29 cellular contexts compared by ENCODE assay signal in genomic region chr9:76703270-76703669, GRCh38.
A peak's percentile ranks its signal among the peaks of the same experiment; 100 is the strongest.
DNase-seq lines count a peak whose midpoint lies in the region; ATAC-seq and TF ChIP-seq lines count a peak whose summit lies in the region.
"Had no signal": no experiment of that assay in that cellular context is flagged by ENCODE, and none has a peak within 500 bp of the region (broad histone marks: within the 10 kb centered on the region; RNA-seq: fewer than 3 reads in every experiment).

No MANE protein-coding gene starts in this region.

- H3K36me3 Mint-ChIP-seq in activated T-helper 1 cell treated with anti-CD3 and anti-CD28 coated beads, Interleukin-12 subunit alpha, Interleukin-12 subunit beta, Interleukin-2, Interleukin-4 antibody, amounts not matched to agents 30 ng/mL and 10 ng/mL and 1 ng/mL, durations not matched to agents 14 hours and 24 hours and 36 hours (ENCODE audit: low read depth) = no peaks in the 10 kb centered on the region
- H3K36me3 Mint-ChIP-seq: activated CD4-positive, alpha-beta memory T cell treated with anti-CD3 and anti-CD28 coated beads for 36 hours; naive thymus-derived CD4-positive, alpha-beta T cell; stimulated activated memory B cell treated with anti-CD40 and anti-IgM and Interleukin-4, amounts not matched to agents 10 μg/mL and 1 μg/mL and 100 μg/mL, for 72 hours; type B pancreatic cell had no signal

- H3K4me3 ChIP-seq in right atrium auricular region (no peak overlapping the region), upper lobe of right lung (peak overlapping the region; percentile 14)
- H3K4me3 ChIP-seq: gastrocnemius medialis, GM23248, psoas muscle had no signal

- no peak overlapping the region for H3K27ac ChIP-seq in right atrium auricular region
- H3K27ac ChIP-seq in upper lobe of right lung = peak overlapping the region; percentile 47
- H3K27ac ChIP-seq: brain microvascular endothelial cell, gastrocnemius medialis, GM23248, psoas muscle had no signal

- H3K27me3 ChIP-seq in right atrium auricular region = no peaks in the 10 kb centered on the region
- peaks cover 9% of the 10 kb centered on the region for H3K27me3 ChIP-seq in upper lobe of right lung

- no peaks in the 10 kb centered on the region for H3K9me3 ChIP-seq in right atrium auricular region
- H3K9me3 ChIP-seq in upper lobe of right lung = no peaks in the 10 kb centered on the region
- H3K9me3 ChIP-seq: Caco-2, gastrocnemius medialis, psoas muscle had no signal

- peak; percentile 35 for ATAC-seq in left lobe of liver
- ATAC-seq in upper lobe of right lung = peak; percentile 71
- no peak for ATAC-seq in HG03460 (IDR thresholded peaks at IDR 0.05; ENCODE audit: unreplicated experiment)
- ATAC-seq in GM19455 (IDR thresholded peaks at IDR 0.05; ENCODE audit: unreplicated experiment) = no peak
- ATAC-seq: gastrocnemius medialis; naive thymus-derived CD4-positive, alpha-beta T cell; psoas muscle; stimulated activated memory B cell treated with anti-CD40 and anti-IgM and Interleukin-4, amounts not matched to agents 10 μg/mL and 1 μg/mL and 100 μg/mL, for 72 hours had no signal

- TF ChIP-seq CTCF in right atrium auricular region (IDR thresholded peaks at IDR 0.05) (no peak), upper lobe of right lung (IDR thresholded peaks at IDR 0.05) (no peak)

- DNase-seq in cardiac septum (ENCODE audit: low spot score) (peak; percentile 79), right atrium auricular region (ENCODE audit: low spot score) (no peak), left lobe of liver (ENCODE audit: low spot score) (no peak), upper lobe of right lung (no peak), DMS79 treated with DMSO at 0.1 percent for 48 hours (lab: John Stamatoyannopoulos, UW) (no peak)
- no peak for DNase-seq in activated T-helper 1 cell treated with anti-CD3 and anti-CD28 coated beads, Interleukin-12 subunit alpha, Interleukin-12 subunit beta, Interleukin-2, Interleukin-4 antibody, amounts not matched to agents 30 ng/mL and 10 ng/mL and 1 ng/mL, durations not matched to agents 14 hours and 24 hours and 36 hours (ENCODE audit: low spot score)
- DNase-seq: activated CD4-positive, alpha-beta memory T cell treated with anti-CD3 and anti-CD28 coated beads for 36 hours; activated naive CD4-positive, alpha-beta T cell treated with anti-CD3 and anti-CD28 coated beads, Interleukin-2, amount 50 U/mL, for 16 hours; amniotic stem cell; brain microvascular endothelial cell; Caco-2; DMS53; gastrocnemius medialis; GM23248; hippocampal formation; midbrain; naive thymus-derived CD4-positive, alpha-beta T cell; NCI-H146; NCI-H345; occipital lobe; psoas muscle; SHP77; substantia nigra; T-helper 9 cell had no signal

- H3K4me3 Mint-ChIP-seq in activated T-helper 1 cell treated with anti-CD3 and anti-CD28 coated beads, Interleukin-12 subunit alpha, Interleukin-12 subunit beta, Interleukin-2, Interleukin-4 antibody, amounts not matched to agents 30 ng/mL and 10 ng/mL and 1 ng/mL, durations not matched to agents 14 hours and 24 hours and 36 hours = no peak overlapping the region
- H3K4me3 Mint-ChIP-seq: activated CD4-positive, alpha-beta memory T cell treated with anti-CD3 and anti-CD28 coated beads for 36 hours; stimulated activated memory B cell treated with anti-CD40 and anti-IgM and Interleukin-4, amounts not matched to agents 10 μg/mL and 1 μg/mL and 100 μg/mL, for 72 hours; type B pancreatic cell had no signal

- H3K4me1 Mint-ChIP-seq in activated T-helper 1 cell treated with anti-CD3 and anti-CD28 coated beads, Interleukin-12 subunit alpha, Interleukin-12 subunit beta, Interleukin-2, Interleukin-4 antibody, amounts not matched to agents 30 ng/mL and 10 ng/mL and 1 ng/mL, durations not matched to agents 14 hours and 24 hours and 36 hours (ENCODE audit: low read depth) = peaks cover 6% of the 10 kb centered on the region

- H3K9me3 Mint-ChIP-seq in activated T-helper 1 cell treated with anti-CD3 and anti-CD28 coated beads, Interleukin-12 subunit alpha, Interleukin-12 subunit beta, Interleukin-2, Interleukin-4 antibody, amounts not matched to agents 30 ng/mL and 10 ng/mL and 1 ng/mL, durations not matched to agents 14 hours and 24 hours and 36 hours = no peaks in the 10 kb centered on the region
- H3K9me3 Mint-ChIP-seq: activated CD4-positive, alpha-beta memory T cell treated with anti-CD3 and anti-CD28 coated beads for 36 hours; activated T-helper 2 cell treated with anti-CD3 and anti-CD28 coated beads, Interferon-gamma antibody, Interleukin-2, Interleukin-4, amounts not matched to agents 10 μg/mL and 5 μg/mL and 100 μg/mL, durations not matched to agents 14 hours and 24 hours and 36 hours; naive thymus-derived CD4-positive, alpha-beta T cell; stimulated activated memory B cell treated with anti-CD40 and anti-IgM and Interleukin-4, amounts not matched to agents 10 μg/mL and 1 μg/mL and 100 μg/mL, for 72 hours; type B pancreatic cell had no signal

- H3K36me3 ChIP-seq in right atrium auricular region = no peaks in the 10 kb centered on the region
- no peaks in the 10 kb centered on the region for H3K36me3 ChIP-seq in upper lobe of right lung
- H3K36me3 ChIP-seq: brain microvascular endothelial cell, gastrocnemius medialis had no signal

- peak overlapping the region; percentile 47 for H3K27ac Mint-ChIP-seq in activated T-helper 1 cell treated with anti-CD3 and anti-CD28 coated beads, Interleukin-12 subunit alpha, Interleukin-12 subunit beta, Interleukin-2, Interleukin-4 antibody, amounts not matched to agents 30 ng/mL and 10 ng/mL and 1 ng/mL, durations not matched to agents 14 hours and 24 hours and 36 hours
- H3K27ac Mint-ChIP-seq: activated CD4-positive, alpha-beta memory T cell treated with anti-CD3 and anti-CD28 coated beads for 36 hours; activated T-helper 2 cell treated with anti-CD3 and anti-CD28 coated beads, Interferon-gamma antibody, Interleukin-2, Interleukin-4, amounts not matched to agents 10 μg/mL and 5 μg/mL and 100 μg/mL, durations not matched to agents 14 hours and 24 hours and 36 hours; stimulated activated memory B cell treated with anti-CD40 and anti-IgM and Interleukin-4, amounts not matched to agents 10 μg/mL and 1 μg/mL and 100 μg/mL, for 72 hours; type B pancreatic cell had no signal

- intact Hi-C loops in cardiac septum (cut with DNase I) (loop anchor here (5.0 kb wide), 2 partner anchors 36 to 301 kb away; no protein-coding TSS in a partner anchor), upper lobe of right lung (cut with DNase I) (loop anchor here (10.0 kb wide), 1 partner anchor 258 kb away; no protein-coding TSS in a partner anchor)
- intact Hi-C loops in activated T-helper 1 cell treated with anti-CD3 and anti-CD28 coated beads, Interleukin-12 subunit alpha, Interleukin-12 subunit beta, Interleukin-2, Interleukin-4 antibody, amounts not matched to agents 30 ng/mL and 10 ng/mL and 1 ng/mL, durations not matched to agents 14 hours and 24 hours and 36 hours (cut with micrococcal nuclease) = loop anchor here (10.0 kb wide), 2 partner anchors 398 to 838 kb away; no protein-coding TSS in a partner anchor

- H3K4me1 ChIP-seq in right atrium auricular region (no peaks in the 10 kb centered on the region), upper lobe of right lung (no peaks in the 10 kb centered on the region)
- H3K4me1 ChIP-seq: Caco-2, gastrocnemius medialis, psoas muscle had no signal

- H3K27me3 Mint-ChIP-seq in activated T-helper 1 cell treated with anti-CD3 and anti-CD28 coated beads, Interleukin-12 subunit alpha, Interleukin-12 subunit beta, Interleukin-2, Interleukin-4 antibody, amounts not matched to agents 30 ng/mL and 10 ng/mL and 1 ng/mL, durations not matched to agents 14 hours and 24 hours and 36 hours (ENCODE audit: insufficient read depth) = peaks cover 14% of the 10 kb centered on the region

Comparison
In these comparisons a context has a peak if more than half of its experiments do, and no peak if none do; other contexts are left out.
1. ATAC-seq: peak in left lobe of liver (single experiment) and upper lobe of right lung (single experiment); none in HG03460 (single experiment) and GM19455 (single experiment).